8 cellular contexts compared by ENCODE assay signal in genomic region chr13:51070005-51070649, GRCh38. TPM values are rescaled to one million over a fixed set of nuclear protein-coding genes. Genes with fewer than 3 reads are reported as not detected.
A peak's percentile ranks its signal among the peaks of the same experiment; 100 is the strongest.
DNase-seq lines count a peak whose midpoint lies in the region; ATAC-seq and TF ChIP-seq lines count a peak whose summit lies in the region.

No MANE protein-coding gene starts in this region.

- BruUV-seq in IMR-90 (replicated peaks; lab: Mats Ljungman, UMichigan), result no TSS peak

- no peak overlapping the region for H3K9ac ChIP-seq in IMR-90 (ENCODE audit: low read depth, low read length)

- H3K4me2 ChIP-seq in IMR-90 (ENCODE audit: low read depth, low read length), result no peak overlapping the region

- POLR2A ChIA-PET in IMR-90 (lab: Charles Lee; ENCODE audit: unreplicated experiment), result no interaction called here

- ATAC-seq in GM21423 (IDR thresholded peaks at IDR 0.05; ENCODE audit: unreplicated experiment) (peak; percentile 75), IMR-90 (ENCODE audit: low read depth) (peak; percentile 95), natural killer cell (peak; percentile 66 to 76 (median 73))
- ATAC-seq in stimulated activated naive B cell treated with anti-CD40 and anti-IgM and Interleukin-4, amounts not matched to agents 10 μg/mL and 1 μg/mL and 100 μg/mL, for 72 hours (replicated peaks), result peak; percentile 86 to 89

- no peaks in the 10 kb centered on the region for H3K36me3 Mint-ChIP-seq in natural killer cell
- H3K36me3 Mint-ChIP-seq in stimulated activated naive B cell treated with anti-CD40 and anti-IgM and Interleukin-4, amounts not matched to agents 10 μg/mL and 1 μg/mL and 100 μg/mL, for 72 hours, result no peaks in the 10 kb centered on the region

- peak overlapping the region; percentile 66 for H2AFZ ChIP-seq in IMR-90 (replicated peaks; ENCODE audit: low read length, poor library complexity)

- dilution Hi-C loops in IMR-90 (cut with HindIII; ENCODE audit: low sequenced_read_pairs, unreplicated experiment), result no loop called here

- H2BK5ac ChIP-seq in IMR-90 (ENCODE audit: low read depth, low read length, poor library complexity, severe bottlenecking), result no peak overlapping the region

- intact Hi-C loops in IMR-90 (cut with micrococcal nuclease), result loop anchor here (1.0 to 5.0 kb wide), 6 partner anchors 155 to 1401 kb away; no protein-coding TSS in a partner anchor
- intact Hi-C loops in esophagus muscularis mucosa (cut with DNase I), result loop anchor here (5.0 kb wide), 1 partner anchor 1088 kb away; no protein-coding TSS in a partner anchor
- intact Hi-C loops in natural killer cell (cut with micrococcal nuclease), result loop anchor here (1.0 to 10.0 kb wide), 2 partner anchors 1094 to 1765 kb away; no protein-coding TSS in a partner anchor

- H3K9me3 ChIP-seq in IMR-90 (ENCODE audit: control insufficient read depth, insufficient read depth, low read length) (no peaks in the 10 kb centered on the region), esophagus muscularis mucosa (no peaks in the 10 kb centered on the region)

- no peak overlapping the region for H3K56ac ChIP-seq in IMR-90 (ENCODE audit: extremely low read depth, insufficient read depth, low read length)

- H3K36me3 ChIP-seq in IMR-90 (ENCODE audit: control insufficient read depth, insufficient read depth, low read length), result no peaks in the 10 kb centered on the region
- no peaks in the 10 kb centered on the region for H3K36me3 ChIP-seq in esophagus muscularis mucosa

- peaks cover 14 to 17% of the 10 kb centered on the region in 2 donors for H3K4me1 Mint-ChIP-seq in natural killer cell
- peaks cover 7 to 19% of the 10 kb centered on the region in 2 donors for H3K4me1 Mint-ChIP-seq in stimulated activated naive B cell treated with anti-CD40 and anti-IgM and Interleukin-4, amounts not matched to agents 10 μg/mL and 1 μg/mL and 100 μg/mL, for 72 hours

- H2BK120ac ChIP-seq in IMR-90 (ENCODE audit: low read depth, low read length), result no peak overlapping the region

- H3K27ac ChIP-seq in IMR-90 (ENCODE audit: insufficient read depth, low read length) (no peak overlapping the region), esophagus muscularis mucosa (replicated peaks in 1 of 4) (no peak overlapping the region)

- H3K4ac ChIP-seq in IMR-90 (ENCODE audit: low read depth, low read length), result no peak overlapping the region

- no peak overlapping the region for H2AK5ac ChIP-seq in IMR-90 (ENCODE audit: low read depth, low read length)

- no peak overlapping the region for H2AK9ac ChIP-seq in IMR-90 (replicated peaks; ENCODE audit: low read depth, low read length, poor library complexity)

- peak; percentile 98 for TF ChIP-seq RAD21 in IMR-90 (IDR thresholded peaks at IDR 0.05; ENCODE audit: low read length)

- H3K4me3 ChIP-seq in IMR-90 (ENCODE audit: insufficient read depth, low read depth, low read length) (no peak overlapping the region), esophagus muscularis mucosa (no peak overlapping the region)

- TF ChIP-seq POLR2A in IMR-90 (IDR thresholded peaks at IDR 0.05; ENCODE audit: low read depth, low read length) (peak; percentile 54; the same call in 1 of the 2 replicates), esophagus muscularis mucosa (IDR thresholded peaks at IDR 0.05; ENCODE audit: low read depth) (no peak)

- H4K91ac ChIP-seq in IMR-90 (ENCODE audit: insufficient read depth, low read depth, low read length), result no peak overlapping the region

- H3K27me3 ChIP-seq in IMR-90 (ENCODE audit: control insufficient read depth, insufficient read depth, low read length) (peaks cover 27% of the 10 kb centered on the region), esophagus muscularis mucosa (peaks cover 0 to 7% (median 0%) of the 10 kb centered on the region in 4 donors)

- in situ Hi-C loops in IMR-90 (cut with MboI; ENCODE audit: low sequenced_read_pairs), result loop anchor here (10.0 to 25.0 kb wide), 2 partner anchors 1095 to 1408 kb away; no protein-coding TSS in a partner anchor

- H3K18ac ChIP-seq in IMR-90 (ENCODE audit: low read depth, low read length), result no peak overlapping the region

- H3K79me1 ChIP-seq in IMR-90 (ENCODE audit: low read depth in 1 of 2, low read length in 2 of 2), result no peaks in the 10 kb centered on the region

- no peak overlapping the region for H4K8ac ChIP-seq in IMR-90 (ENCODE audit: low read depth in 2 of 2, low read length in 2 of 2)

- no peaks in the 10 kb centered on the region for H4K20me1 ChIP-seq in IMR-90 (ENCODE audit: insufficient read depth, low read length)

- H3K9me3 Mint-ChIP-seq in natural killer cell, result no peaks in the 10 kb centered on the region
- H3K9me3 Mint-ChIP-seq in stimulated activated naive B cell treated with anti-CD40 and anti-IgM and Interleukin-4, amounts not matched to agents 10 μg/mL and 1 μg/mL and 100 μg/mL, for 72 hours, result no peaks in the 10 kb centered on the region

- CTCF ChIA-PET in IMR-90 (lab: Yijun Ruan, JAX), result no interaction called here

- peak; percentile 82 for DNase-seq in D341Med (ENCODE audit: low spot score)
- peak; percentile 72 for DNase-seq in IMR-90
- DNase-seq in OCI-M1 (lab: John Stamatoyannopoulos, UW), result peak; percentile 95
- DNase-seq in activated T-cell treated with anti-CD3 and anti-CD28 coated beads for 24 hours (ENCODE audit: low read depth), result peak; percentile 68
- DNase-seq in esophagus muscularis mucosa (ENCODE audit: extremely low spot score), result no peak
- peak; percentile 71 for DNase-seq in natural killer cell
- peak; percentile 66 for DNase-seq in stimulated activated naive B cell treated with anti-CD40 and anti-IgM and Interleukin-4, amounts not matched to agents 10 μg/mL and 1 μg/mL and 100 μg/mL, for 72 hours

- H3K23ac ChIP-seq in IMR-90 (ENCODE audit: low read depth, low read length), result no peak overlapping the region

- 0% methylated on average over 4 of the region's 11 CpGs; no CpG with 5 or more reads in 1 of the 2 experiments for WGBS in IMR-90 (ENCODE audit: extremely low coverage in 2 of 2, insufficient read length in 1 of 2), 2 experiments
- 6% methylated on average over 11 of the region's 11 CpGs for WGBS in esophagus muscularis mucosa

- H3K4me1 ChIP-seq in IMR-90 (ENCODE audit: control insufficient read depth, insufficient read depth, low read length) (peaks cover 1% of the 10 kb centered on the region; the same call in 1 of the 2 replicates), esophagus muscularis mucosa (peaks cover 3 to 17% (median 9%) of the 10 kb centered on the region in 4 donors)

- H4K5ac ChIP-seq in IMR-90 (ENCODE audit: low read depth, low read length), result no peak overlapping the region

- TF ChIP-seq CTCF in IMR-90 (conservative IDR thresholded peaks at IDR 0.05; ENCODE audit: low read depth, low read length) (peak; percentile 93), esophagus muscularis mucosa (IDR thresholded peaks at IDR 0.05) (peak; percentile 86 to 97 (median 89)), natural killer cell (IDR thresholded peaks at IDR 0.05) (peak; percentile 92)

- no peak overlapping the region for H2BK20ac ChIP-seq in IMR-90 (ENCODE audit: low read depth, low read length)

- TF ChIP-seq EP300 in esophagus muscularis mucosa (IDR thresholded peaks at IDR 0.05), result no peak

- peaks cover 9 to 21% of the 10 kb centered on the region in 2 donors for H3K27me3 Mint-ChIP-seq in natural killer cell (ENCODE audit: low read depth in 2 of 2)
- peaks cover 5 to 21% of the 10 kb centered on the region in 2 donors for H3K27me3 Mint-ChIP-seq in stimulated activated naive B cell treated with anti-CD40 and anti-IgM and Interleukin-4, amounts not matched to agents 10 μg/mL and 1 μg/mL and 100 μg/mL, for 72 hours

- H3K14ac ChIP-seq in IMR-90 (replicated peaks; ENCODE audit: low read depth, low read length), result no peak overlapping the region

- H3K9me1 ChIP-seq in IMR-90 (ENCODE audit: insufficient read depth, low read length), result no peaks in the 10 kb centered on the region

- no peak overlapping the region for H3K27ac Mint-ChIP-seq in natural killer cell
- H3K27ac Mint-ChIP-seq in stimulated activated naive B cell treated with anti-CD40 and anti-IgM and Interleukin-4, amounts not matched to agents 10 μg/mL and 1 μg/mL and 100 μg/mL, for 72 hours, result no peak overlapping the region

- H3K4me3 Mint-ChIP-seq in natural killer cell, result no peak overlapping the region
- H3K4me3 Mint-ChIP-seq in stimulated activated naive B cell treated with anti-CD40 and anti-IgM and Interleukin-4, amounts not matched to agents 10 μg/mL and 1 μg/mL and 100 μg/mL, for 72 hours, result no peak overlapping the region

- H2BK15ac ChIP-seq in IMR-90 (ENCODE audit: low read depth, low read length), result no peak overlapping the region

TF ChIP-seq in IMR-90, 13 proteins besides CTCF, POLR2A, EP300 and RAD21:
- TF ChIP-seq SMC3 (IDR thresholded peaks at IDR 0.05; ENCODE audit: low read depth, low read length) (peak; percentile 93), BHLHE40 (IDR thresholded peaks at IDR 0.05; ENCODE audit: low read depth, low read length) (no peak), MAFK (IDR thresholded peaks at IDR 0.05; ENCODE audit: low read depth, low read length) (no peak), RFX5 (IDR thresholded peaks at IDR 0.05; ENCODE audit: low read depth, low read length) (no peak), CHD1 (IDR thresholded peaks at IDR 0.05; ENCODE audit: low read depth, low read length) (no peak), CEBPB (IDR thresholded peaks at IDR 0.05; ENCODE audit: low read depth, low read length) (no peak)
- TF ChIP-seq, protein P1, sequence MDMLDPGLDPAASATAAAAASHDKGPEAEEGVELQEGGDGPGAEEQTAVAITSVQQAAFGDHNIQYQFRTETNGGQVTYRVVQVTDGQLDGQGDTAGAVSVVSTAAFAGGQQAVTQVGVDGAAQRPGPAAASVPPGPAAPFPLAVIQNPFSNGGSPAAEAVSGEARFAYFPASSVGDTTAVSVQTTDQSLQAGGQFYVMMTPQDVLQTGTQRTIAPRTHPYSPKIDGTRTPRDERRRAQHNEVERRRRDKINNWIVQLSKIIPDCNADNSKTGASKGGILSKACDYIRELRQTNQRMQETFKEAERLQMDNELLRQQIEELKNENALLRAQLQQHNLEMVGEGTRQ (IDR thresholded peaks at IDR 0.05; ENCODE audit: low read depth, low read length), result no peak
TF ChIP-seq in IMR-90: peak in this region for 1.

RNA-seq across cellular contexts. Expression of gene C13orf42, which starts 40.9 kb away (rescaled TPM):
- not detected in 2 replicates for total RNA-seq in IMR-90 (2012; rRNA removed)
- polyA plus RNA-seq in IMR-90 (2012; rRNA removed), result not detected in 2 replicates
- polyA plus RNA-seq in IMR-90 (2012; cell fraction: cytosol; rRNA removed), result not detected in 2 replicates
- not detected in 2 replicates for polyA plus RNA-seq in IMR-90 (2012; cell fraction: nucleus; rRNA removed; ENCODE audit: low replicate concordance)
- not detected for total RNA-seq in esophagus muscularis mucosa
- total RNA-seq in natural killer cell, result not detected
